In genomic region chr19:34962945-34963530, GRCh38 we compare ENCODE assay signal across 8 cellular contexts. TPM values are rescaled to one million over a fixed set of nuclear protein-coding genes. Genes with fewer than 3 reads are reported as not detected.
DNase-seq lines count a peak whose midpoint lies in the region; ATAC-seq, FAIRE-seq and TF ChIP-seq lines count a peak whose summit lies in the region.

No MANE protein-coding gene starts in this region.

- no peak for TF ChIP-seq RAD21 in SK-N-SH (IDR thresholded peaks at IDR 0.05; ENCODE audit: low read length)

- H4K20me1 ChIP-seq in SK-N-SH (ENCODE audit: insufficient read depth), result no peaks in the 10 kb centered on the region

- CTCF ChIA-PET in SK-N-SH (lab: Yijun Ruan, JAX), result interaction anchor here (0.9 to 4.0 kb wide), 5 partner anchors 9 to 125 kb away, joined by 3 to 32 read pairs (median 5); no protein-coding TSS in a partner anchor

- no peak overlapping the region for H4K8ac ChIP-seq in neuronal stem cell (ENCODE audit: low read depth, low read length)

- peak overlapping the region; percentile 31 for H2BK5ac ChIP-seq in neuronal stem cell (ENCODE audit: low read length)

- no peak for TF ChIP-seq EP300 in SK-N-SH (IDR thresholded peaks at IDR 0.05; ENCODE audit: borderline replicate concordance in 1 of 2, low read depth in 1 of 2, low read length in 1 of 2)

- WGBS in SK-N-SH (ENCODE audit: low lambda C conversion rate), result 33% methylated on average over 9 of the region's 9 CpGs
- 29 to 33% methylated on average over 9 of the region's 9 CpGs for WGBS in esophagus, 2 donors
- no CpG with 5 or more reads among the region's 9 CpGs for WGBS in neuronal stem cell (ENCODE audit: extremely low coverage in 2 of 2, insufficient read length in 2 of 2, insufficient replicate concordance in 1 of 2), 2 donors

- H3K14ac ChIP-seq in neuronal stem cell (ENCODE audit: low read length), result no peak overlapping the region

- H3K4me1 ChIP-seq in SK-N-SH (ENCODE audit: control insufficient read depth in 1 of 2, insufficient read depth in 2 of 2, low read depth in 1 of 2, low read length in 1 of 2), result peaks cover 0 to 21% of the 10 kb centered on the region in 2 experiments; a peak in 2 of 4 replicates
- peaks cover 0 to 10% of the 10 kb centered on the region in 2 donors for H3K4me1 ChIP-seq in esophagus (ENCODE audit: control insufficient read depth in 2 of 2, insufficient read depth in 2 of 2, low read length in 1 of 2)
- H3K4me1 ChIP-seq in neuronal stem cell (ENCODE audit: control insufficient read depth in 2 of 2, insufficient read depth in 1 of 2, low read depth in 1 of 2, low read length in 2 of 2), result peaks cover 0 to 5% of the 10 kb centered on the region in 2 donors

- no peaks in the 10 kb centered on the region for H3K27me3 ChIP-seq in SK-N-SH (ENCODE audit: insufficient read depth)
- no peaks in the 10 kb centered on the region for H3K27me3 ChIP-seq in esophagus (ENCODE audit: control insufficient read depth in 1 of 2, insufficient read depth in 2 of 2, low read length in 2 of 2)
- peaks cover 0 to 2% (median 0%) of the 10 kb centered on the region in 3 experiments for H3K27me3 ChIP-seq in neuronal stem cell (ENCODE audit: control insufficient read depth in 3 of 3, insufficient read depth in 3 of 3, low read depth in 1 of 3, low read length in 3 of 3)

- peak overlapping the region; percentile 95 for H3K18ac ChIP-seq in neuronal stem cell (ENCODE audit: low read length)

- H3K27ac ChIP-seq in SK-N-SH (ENCODE audit: low read depth in 2 of 2, low read length in 1 of 2) (peak overlapping the region in 1 of 2 experiments; percentile 94; a peak in 2 of 4 replicates), esophagus (ENCODE audit: low read depth in 2 of 2, low read length in 1 of 2) (peak overlapping the region; percentile 1 to 54), neuronal stem cell (replicated peaks; ENCODE audit: low read length) (no peak overlapping the region)

- no peak for DNase-seq in GM12891 (ENCODE audit: insufficient read length, low spot score)
- peak; percentile 49 for DNase-seq in SK-N-SH
- DNase-seq in neuronal stem cell (ENCODE audit: low spot score), result no peak
- DNase-seq in midbrain (lab: John Stamatoyannopoulos, UW), result no peak
- DNase-seq in GM10266 (ENCODE audit: extremely low spot score), result no peak

- H2AK5ac ChIP-seq in neuronal stem cell (ENCODE audit: low read depth, low read length), result no peak overlapping the region

- no peak overlapping the region for H4K91ac ChIP-seq in neuronal stem cell (ENCODE audit: low read depth, low read length, poor library complexity)

- peak overlapping the region; percentile 95 for H3K4me3 ChIP-seq in SK-N-SH (ENCODE audit: low read depth in 2 of 2, low read length in 1 of 2)
- H3K4me3 ChIP-seq in esophagus (ENCODE audit: low read depth in 1 of 2, low read length in 2 of 2), result peak overlapping the region; percentile 74 to 81
- peak overlapping the region; percentile 72 to 87 for H3K4me3 ChIP-seq in neuronal stem cell (ENCODE audit: low read length in 2 of 2)

- H3K9me2 ChIP-seq in SK-N-SH, result no peaks in the 10 kb centered on the region

- no peak for TF ChIP-seq POLR2A in GM12891 (IDR thresholded peaks at IDR 0.05; ENCODE audit: low read depth, low read length)

- H3K4me2 ChIP-seq in SK-N-SH (peak overlapping the region; percentile 97), neuronal stem cell (ENCODE audit: insufficient read depth, low read length, poor library complexity, severe bottlenecking) (peak overlapping the region; percentile 93)

- H3K4ac ChIP-seq in neuronal stem cell (ENCODE audit: low read length), result no peak overlapping the region

- H2BK12ac ChIP-seq in neuronal stem cell (ENCODE audit: low read length), result no peak overlapping the region

- H2AFZ ChIP-seq in SK-N-SH (ENCODE audit: low read depth) (peak overlapping the region; percentile 95; the same call in 1 of the 2 replicates), neuronal stem cell (ENCODE audit: low read length) (peak overlapping the region; percentile 98)

- no peak for TF ChIP-seq CTCF in SK-N-SH (IDR thresholded peaks at IDR 0.05)
- no peak for TF ChIP-seq CTCF in GM10266 (IDR thresholded peaks at IDR 0.05; ENCODE audit: control insufficient read depth, insufficient read depth, low read depth, missing control alignments)

- no peaks in the 10 kb centered on the region for H3F3A ChIP-seq in SK-N-SH (replicated peaks; ENCODE audit: insufficient read depth)

- no peak for ATAC-seq in activated CD4-positive, CD25-positive, alpha-beta regulatory T cell treated with anti-CD3 and anti-CD28 coated beads, Interleukin-2, amount 50 U/mL, for 24 hours
- no peak for ATAC-seq in HG02759 (IDR thresholded peaks at IDR 0.05; ENCODE audit: unreplicated experiment)

- peaks cover 2% of the 10 kb centered on the region for H3K79me1 ChIP-seq in neuronal stem cell (ENCODE audit: low read depth, low read length)

- peaks cover 23% of the 10 kb centered on the region; the same call in 1 of the 2 replicates for H3K79me2 ChIP-seq in SK-N-SH (ENCODE audit: insufficient read depth)

- peak; percentile 56 for FAIRE-seq in GM12891 (lab: Jason Lieb, UNC)

- POLR2A ChIA-PET in SK-N-SH (lab: Yijun Ruan, JAX), result interaction anchor here (1.0 to 1.3 kb wide), 4 partner anchors 37 to 285 kb away, joined by 3 to 4 read pairs (median 3); partner anchors contain the start of genes GRAMD1A and ZNF302

- peak overlapping the region; percentile 68 for H3K9ac ChIP-seq in SK-N-SH
- peak overlapping the region; percentile 65 for H3K9ac ChIP-seq in neuronal stem cell (ENCODE audit: low read depth, low read length, poor library complexity)

- no peak overlapping the region for H2BK120ac ChIP-seq in neuronal stem cell (ENCODE audit: low read depth, low read length)

- H2BK15ac ChIP-seq in neuronal stem cell (ENCODE audit: low read length), result no peak overlapping the region

- H3K9me3 ChIP-seq in SK-N-SH (no peaks in the 10 kb centered on the region), esophagus (ENCODE audit: control insufficient read depth in 2 of 2, insufficient read depth in 1 of 2, low read depth in 1 of 2, low read length in 1 of 2) (peaks cover 17 to 36% of the 10 kb centered on the region in 2 donors), neuronal stem cell (replicated peaks in 1 of 2; ENCODE audit: control insufficient read depth in 2 of 2, insufficient read depth in 1 of 2, low read depth in 1 of 2, low read length in 2 of 2) (peaks cover 23 to 48% of the 10 kb centered on the region in 2 donors)

- H3K36me3 ChIP-seq in SK-N-SH (replicated peaks in 1 of 2; ENCODE audit: control insufficient read depth in 1 of 2, insufficient read depth in 2 of 2, low read length in 1 of 2) (peaks cover 19 to 26% of the 10 kb centered on the region in 2 experiments), esophagus (ENCODE audit: control insufficient read depth in 2 of 2, insufficient read depth in 2 of 2, low read length in 1 of 2) (peaks cover 18 to 28% of the 10 kb centered on the region in 2 donors), neuronal stem cell (replicated peaks in 1 of 2; ENCODE audit: control insufficient read depth in 2 of 2, insufficient read depth in 2 of 2, low read length in 2 of 2) (peaks cover 20 to 23% of the 10 kb centered on the region in 2 donors)

- no peak overlapping the region for H3K23ac ChIP-seq in neuronal stem cell (ENCODE audit: low read depth, low read length, poor library complexity)

TF ChIP-seq in GM12891, 5 proteins besides CTCF, POLR2A, EP300 and RAD21:
- TF ChIP-seq PAX5 (IDR thresholded peaks at IDR 0.05; ENCODE audit: insufficient read depth, low read length, severe bottlenecking), result no peak
- TF ChIP-seq POU2F2 (IDR thresholded peaks at IDR 0.05; ENCODE audit: low read depth, low read length), result no peak
- TF ChIP-seq TAF1 (IDR thresholded peaks at IDR 0.05; ENCODE audit: low read depth, low read length), result no peak
- no peak for TF ChIP-seq SPI1 (IDR thresholded peaks at IDR 0.05; ENCODE audit: low read depth, low read length)
- no peak for TF ChIP-seq POLR2AphosphoS5 (IDR thresholded peaks at IDR 0.05; ENCODE audit: low read depth, low read length)
TF ChIP-seq in GM12891: peak in this region for 0.

TF ChIP-seq in SK-N-SH, 30 proteins besides CTCF, POLR2A, EP300 and RAD21 (continues in another document):
- TF ChIP-seq ELF1 (IDR thresholded peaks at IDR 0.05) (no peak), TCF12 (IDR thresholded peaks at IDR 0.05) (no peak), SMC3 (IDR thresholded peaks at IDR 0.05; ENCODE audit: low read depth, low read length) (no peak), FOXJ3 (CRISPR knock-in tag; IDR thresholded peaks at IDR 0.05) (no peak), IRF3 (IDR thresholded peaks at IDR 0.05; ENCODE audit: low read depth, low read length) (no peak), MXI1 (IDR thresholded peaks at IDR 0.05; ENCODE audit: low read depth, low read length) (no peak)

RNA-seq across cellular contexts. Expression of gene ZNF792, which starts 1.0 kb away (rescaled TPM):
- polyA plus RNA-seq in GM12891 (2012; ENCODE audit: low read depth, missing spikeins), result 1.4 TPM
- polyA plus RNA-seq in SK-N-SH (2012; rRNA removed) (1.5 and 2.1 TPM in 2 replicates), esophagus (under 1 TPM; 0.41 to 0.65 TPM)
- polyA plus RNA-seq in SK-N-SH (2012; cell fraction: cytosol; rRNA removed), result 1.2 and 1.7 TPM in 2 replicates
- polyA plus RNA-seq in SK-N-SH (2012; cell fraction: nucleus; rRNA removed), result 1.9 and 2.5 TPM in 2 replicates
- polyA plus RNA-seq in neuronal stem cell (2013, experiment 1 of 2), result 2.9 TPM
- 2.7 TPM for polyA plus RNA-seq in neuronal stem cell (2013, experiment 2 of 2)

RNA-seq across cellular contexts. Expression of gene ZNF30, which starts 36.3 kb away (rescaled TPM):
- 1.0 TPM for polyA plus RNA-seq in GM12891 (2012; ENCODE audit: low read depth, missing spikeins)
- polyA plus RNA-seq in SK-N-SH (2012; rRNA removed) (1.7 and 2.8 TPM in 2 replicates), esophagus (1 to 10 TPM in 1 of 2 donors, under 1 TPM in 1; 0.80 to 1.3 TPM)
- polyA plus RNA-seq in SK-N-SH (2012; cell fraction: cytosol; rRNA removed), result 2.5 and 2.6 TPM in 2 replicates
- 2.3 and 3.8 TPM in 2 replicates for polyA plus RNA-seq in SK-N-SH (2012; cell fraction: nucleus; rRNA removed)
- polyA plus RNA-seq in neuronal stem cell (2013, experiment 1 of 2), result 4.5 TPM
- polyA plus RNA-seq in neuronal stem cell (2013, experiment 2 of 2), result 4.1 TPM

RNA-seq across cellular contexts. Expression of gene GRAMD1A, which starts 37.1 kb away (rescaled TPM):
- 58.2 TPM for polyA plus RNA-seq in GM12891 (2012; ENCODE audit: low read depth, missing spikeins)
- 64.6 and 81.9 TPM in 2 replicates for polyA plus RNA-seq in SK-N-SH (2012; rRNA removed)
- polyA plus RNA-seq in SK-N-SH (2012; cell fraction: cytosol; rRNA removed), result 55.0 and 68.3 TPM in 2 replicates
- polyA plus RNA-seq in SK-N-SH (2012; cell fraction: nucleus; rRNA removed), result 145 and 165 TPM in 2 replicates
- polyA plus RNA-seq in esophagus, result 10 to 100 TPM; 11.7 to 14.0 TPM
- polyA plus RNA-seq in neuronal stem cell (2013, experiment 1 of 2), result 74.8 TPM
- polyA plus RNA-seq in neuronal stem cell (2013, experiment 2 of 2), result 73.3 TPM
